1 cellular context compared by ENCODE assay signal in genomic region chr17:65182233-65182632, GRCh38.
TF ChIP-seq lines count a peak whose summit lies in the region.

No MANE protein-coding gene starts in this region.

TF ChIP-seq in H1, 55 proteins besides CTCF, POLR2A, EP300 and RAD21 (continued from another document):
- TF ChIP-seq TAF1 (IDR thresholded peaks at IDR 0.05; ENCODE audit: low read depth, low read length) (no peak), CTBP2 (IDR thresholded peaks at IDR 0.05; ENCODE audit: borderline replicate concordance, insufficient read depth, insufficient read length, low read length) (no peak), SIN3A (conservative IDR thresholded peaks at IDR 0.05 in 1 of 2, IDR thresholded peaks at IDR 0.05 in 1 of 2; ENCODE audit: low read depth in 1 of 2, low read length in 2 of 2) (no peak), GABPA (IDR thresholded peaks at IDR 0.05; ENCODE audit: borderline replicate concordance, insufficient read depth, low read length) (no peak), MAX (IDR thresholded peaks at IDR 0.05) (no peak)
- TF ChIP-seq, protein P1, sequence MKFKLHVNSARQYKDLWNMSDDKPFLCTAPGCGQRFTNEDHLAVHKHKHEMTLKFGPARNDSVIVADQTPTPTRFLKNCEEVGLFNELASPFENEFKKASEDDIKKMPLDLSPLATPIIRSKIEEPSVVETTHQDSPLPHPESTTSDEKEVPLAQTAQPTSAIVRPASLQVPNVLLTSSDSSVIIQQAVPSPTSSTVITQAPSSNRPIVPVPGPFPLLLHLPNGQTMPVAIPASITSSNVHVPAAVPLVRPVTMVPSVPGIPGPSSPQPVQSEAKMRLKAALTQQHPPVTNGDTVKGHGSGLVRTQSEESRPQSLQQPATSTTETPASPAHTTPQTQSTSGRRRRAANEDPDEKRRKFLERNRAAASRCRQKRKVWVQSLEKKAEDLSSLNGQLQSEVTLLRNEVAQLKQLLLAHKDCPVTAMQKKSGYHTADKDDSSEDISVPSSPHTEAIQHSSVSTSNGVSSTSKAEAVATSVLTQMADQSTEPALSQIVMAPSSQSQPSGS (IDR thresholded peaks at IDR 0.05; ENCODE audit: low read length), result no peak
